ENCODE assay signal across 8 cellular contexts in the genomic region with DNA sequence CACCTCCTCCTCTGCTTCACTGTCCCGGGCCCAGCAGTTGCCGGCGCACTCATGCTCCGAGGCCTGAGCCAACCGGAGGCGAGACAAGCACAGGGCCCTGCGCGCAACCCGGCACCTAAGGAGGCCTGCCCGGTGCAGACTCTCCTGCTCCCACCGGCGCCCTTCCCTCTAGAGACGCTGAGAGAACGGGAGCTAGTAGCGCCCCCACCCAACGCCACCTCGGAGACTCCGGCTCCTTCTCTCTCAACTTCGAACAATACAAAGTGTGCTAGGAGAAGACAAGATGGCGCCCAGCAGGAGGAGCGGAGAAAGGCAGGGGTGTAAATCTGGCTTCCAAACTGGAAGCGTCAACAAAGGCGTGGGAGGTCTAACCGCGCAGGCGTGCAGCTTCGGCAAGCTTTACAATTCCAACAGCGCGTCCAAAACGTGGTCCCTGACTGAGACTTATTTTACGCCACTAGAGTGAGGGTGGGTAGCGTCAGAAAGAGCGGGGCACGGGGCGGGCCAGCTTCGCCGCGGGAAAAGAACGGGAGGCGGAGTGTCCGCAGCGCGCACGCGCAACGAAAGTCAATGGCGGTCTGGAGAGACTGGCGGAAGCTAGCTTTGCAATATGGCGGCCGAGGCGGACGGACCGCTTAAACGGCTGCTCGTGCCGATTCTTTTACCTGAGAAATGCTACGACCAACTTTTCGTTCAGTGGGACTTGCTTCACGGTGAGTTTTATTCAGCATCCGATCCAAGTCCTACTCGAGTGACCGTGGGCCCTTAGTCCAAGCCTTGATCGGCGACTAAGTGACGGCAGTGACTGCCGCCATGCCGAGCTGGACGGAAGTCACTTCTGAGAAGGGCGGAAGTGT. TPM values are rescaled to one million over a fixed set of nuclear protein-coding genes. Genes with fewer than 3 reads are reported as not detected.
DNase-seq lines count a peak whose midpoint lies in the region; ATAC-seq, FAIRE-seq and TF ChIP-seq lines count a peak whose summit lies in the region.

TSS of gene MPDU1 (plus strand) at position 600 of the 857 bp plus-strand sequence. CDS start at position 611, 11 bp downstream.

- peak within 1 kb of the TSS; percentile 47 to 94 (median 65) for H3K4me3 ChIP-seq in keratinocyte (ENCODE audit: control insufficient read depth in 2 of 3, extremely low read depth in 1 of 3, insufficient read depth in 2 of 3, low read depth in 1 of 3, low read length in 3 of 3)

- FAIRE-seq in keratinocyte (lab: Jason Lieb, UNC): no peak

- peaks cover 9% of the 10 kb centered on the region for H4K20me1 ChIP-seq in keratinocyte (ENCODE audit: control insufficient read depth, extremely low read depth, insufficient read depth, low read length)

- dilution Hi-C loops in keratinocyte (cut with MboI; ENCODE audit: extremely low pct_ligation_motif_present, low sequenced_read_pairs): no loop called here

- H3K27me3 ChIP-seq in keratinocyte (ENCODE audit: control insufficient read depth, extremely low read depth, insufficient read depth, low read length): no peaks in the 10 kb centered on the region

- H3K4me2 ChIP-seq in keratinocyte (ENCODE audit: control insufficient read depth, extremely low read depth, insufficient read depth, low read depth, low read length): peak within 1 kb of the TSS; percentile 93

- H3K36me3 ChIP-seq in keratinocyte (ENCODE audit: control insufficient read depth in 2 of 2, extremely low read depth in 1 of 2, insufficient read depth in 2 of 2, low read length in 2 of 2): peaks cover 14 to 31% of the 10 kb centered on the region in 2 experiments

- peak; percentile 92 for DNase-seq in AG08396 (ENCODE audit: low spot score)
- peak; percentile 94 for DNase-seq in NCI-H460 (ENCODE audit: extremely low read depth, low read depth)
- peak; percentile 95 for DNase-seq in activated CD4-positive, CD25-positive, alpha-beta regulatory T cell treated with anti-CD3 and anti-CD28 coated beads, Interleukin-2, amount 50 U/mL, for 72 hours
- DNase-seq in cerebellar nuclear complex (lab: John Stamatoyannopoulos, UW): peak; percentile 57 to 86
- no peak for DNase-seq in keratinocyte (ENCODE audit: low read depth, low spot score)
- DNase-seq in stimulated activated CD4-positive, alpha-beta T cell treated with anti-CD3 and anti-CD28 coated beads, Interleukin-15, amount 100 ng/mL, for 1 hour (ENCODE audit: low read depth in 1 of 2, low spot score in 1 of 2): peak; percentile 91

- peak within 1 kb of the TSS; percentile 100 for H2AFZ ChIP-seq in keratinocyte (ENCODE audit: control insufficient read depth, low read length)

- H3K9me3 ChIP-seq in keratinocyte (ENCODE audit: control insufficient read depth, low read depth, low read length): no peaks in the 10 kb centered on the region

- H3K27ac ChIP-seq in keratinocyte (ENCODE audit: control insufficient read depth, insufficient read depth, low read length): peak within 1 kb of the TSS; percentile 99

- peak; percentile 78 for ATAC-seq in GM19023 (IDR thresholded peaks at IDR 0.05; ENCODE audit: unreplicated experiment)
- peak; percentile 75 for ATAC-seq in HG03280 (IDR thresholded peaks at IDR 0.05; ENCODE audit: unreplicated experiment)

- TF ChIP-seq CTCF in keratinocyte (optimal IDR thresholded peaks at IDR 0.05 in 1 of 3, IDR thresholded peaks at IDR 0.05 in 1 of 3, conservative IDR thresholded peaks at IDR 0.05 in 1 of 3; ENCODE audit: extremely low read depth in 1 of 3, insufficient read depth in 2 of 3, low read length in 3 of 3): no peak

- peaks cover 3% of the 10 kb centered on the region for H3K9me1 ChIP-seq in keratinocyte (ENCODE audit: control insufficient read depth, extremely low read depth, insufficient read depth, low read length)

- peak within 1 kb of the TSS; percentile 99 for H3K9ac ChIP-seq in keratinocyte (ENCODE audit: control insufficient read depth, extremely low read depth, insufficient read depth, low read length)

- peaks cover 50% of the 10 kb centered on the region for H3K4me1 ChIP-seq in keratinocyte (ENCODE audit: control insufficient read depth, extremely low read depth, insufficient read depth, low read length)

- peaks cover 42% of the 10 kb centered on the region for H3K79me2 ChIP-seq in keratinocyte (ENCODE audit: control insufficient read depth, insufficient read depth, low read length)

RNA-seq across cellular contexts. Expression of gene MPDU1, which starts in this region (rescaled TPM):
- 107 and 133 TPM in 2 replicates for total RNA-seq in NCI-H460 (2014; rRNA removed; shearing (Covaris generic))
- polyA plus RNA-seq in NCI-H460 (2014; cell fraction: nucleus; rRNA removed): 255 and 322 TPM in 2 replicates
- polyA plus RNA-seq in keratinocyte: 57.8 to 71.5 TPM (median 63.0 TPM) in 3 replicates
- polyA plus RNA-seq in keratinocyte (2011; ENCODE audit: low read depth): 4.6 TPM
- polyA plus RNA-seq in keratinocyte (2011; cell fraction: cytosol; rRNA removed): 34.9 and 50.7 TPM in 2 replicates
- 59.1 and 75.4 TPM in 2 replicates for polyA plus RNA-seq in keratinocyte (2011; cell fraction: nucleus; rRNA removed)
- polyA plus RNA-seq in keratinocyte (2012; ENCODE audit: low replicate concordance): 32.9 and 34.3 TPM in 2 replicates
- polyA minus RNA-seq in keratinocyte: 56.7 to 87.7 TPM (median 77.3 TPM) in 3 replicates
- polyA minus RNA-seq in keratinocyte (2011; cell fraction: cytosol; rRNA and poly(A)+ RNA removed): 35.3 TPM
- 21.5 and 22.4 TPM in 2 replicates for polyA minus RNA-seq in keratinocyte (2011; cell fraction: nucleus; rRNA and poly(A)+ RNA removed)
